In the genomic region with DNA sequence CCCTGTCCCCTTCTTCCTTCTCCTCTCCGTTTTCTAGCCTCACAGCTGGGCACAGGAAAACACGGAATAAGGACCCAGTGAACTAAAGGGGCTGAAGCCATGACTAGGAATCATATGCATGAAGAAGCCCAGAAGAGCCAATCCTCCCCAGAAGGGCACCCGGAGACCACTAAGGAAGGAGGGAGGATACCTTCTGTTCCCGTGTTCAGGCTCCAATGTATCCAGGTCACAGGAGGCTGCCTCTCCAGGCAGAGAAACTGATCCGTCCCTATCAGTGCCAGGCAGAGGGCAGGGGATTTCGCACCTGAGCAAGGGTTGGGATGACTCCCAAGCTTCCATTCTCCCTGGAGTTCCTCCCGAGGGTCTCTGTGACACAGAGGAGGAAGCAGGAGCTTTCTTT, we compare ENCODE assay signal across 17 cellular contexts.
DNase-seq lines count a peak whose midpoint lies in the region; ATAC-seq and TF ChIP-seq lines count a peak whose summit lies in the region.
"Had no signal": no experiment of that assay in that cellular context is flagged by ENCODE, and none has a peak within 500 bp of the region (broad histone marks: within the 10 kb centered on the region; RNA-seq: fewer than 3 reads in every experiment).

No MANE protein-coding gene starts in this region.

- in situ Hi-C loops in G401 (cut with HindIII; ENCODE audit: low sequenced_read_pairs), result no loop called here

- CTCF ChIA-PET in PC-3 (lab: Charles Lee) (no interaction called here), MCF 10A (lab: Yijun Ruan, JAX) (no interaction called here)

- DNase-seq in NCI-H748 (lab: John Stamatoyannopoulos, UW; ENCODE audit: unreplicated experiment) (peak; percentile 47), NCI-H748 treated with DMSO at 0.1 percent for 48 hours (lab: John Stamatoyannopoulos, UW) (no peak), G401 (ENCODE audit: low spot score) (peak; percentile 77), PC-3 (no peak), nephron progenitor cell (no peak), NCI-H2081 (lab: John Stamatoyannopoulos, UW) (no peak), MCF 10A (ENCODE audit: unreplicated experiment) (no peak)
- DNase-seq: 8988T; Calu3; CD4-positive, alpha-beta memory T cell; DMS79 treated with DMSO at 0.1 percent for 48 hours; IMR-90 had no signal

- H3K27ac ChIP-seq in PC-3 (ENCODE audit: low read length), result no peak overlapping the region
- H3K27ac ChIP-seq: BLaER1 had no signal

- BruUV-seq in PC-3 (replicated peaks; lab: Mats Ljungman, UMichigan) (no TSS peak), MCF 10A (replicated peaks; lab: Mats Ljungman, UMichigan) (no TSS peak)

- no peak for TF ChIP-seq CTCF in PC-3 (conservative IDR thresholded peaks at IDR 0.05; ENCODE audit: low read depth, low read length)
- TF ChIP-seq CTCF in nephron progenitor cell (IDR thresholded peaks at IDR 0.05), result no peak
- TF ChIP-seq CTCF in MCF 10A (IDR thresholded peaks at IDR 0.05; ENCODE audit: unreplicated experiment), result no peak

- H3K4me1 ChIP-seq in PC-3 (ENCODE audit: insufficient read depth, low read length), result no peaks in the 10 kb centered on the region
- H3K4me1 ChIP-seq: BLaER1 had no signal

- no peak overlapping the region for H3K9ac ChIP-seq in PC-3 (ENCODE audit: low read length)
- H3K9ac ChIP-seq: BLaER1 had no signal

- H3F3A ChIP-seq in PC-3 (ENCODE audit: low read length, unreplicated experiment), result no peaks in the 10 kb centered on the region

- no peak overlapping the region for H3K4me3 ChIP-seq in PC-3 (ENCODE audit: low read length)
- H3K4me3 ChIP-seq: BLaER1, GM12878, HAP-1 had no signal

- H3K36me3 Mint-ChIP-seq in nephron progenitor cell (ENCODE audit: low read depth) (no peaks in the 10 kb centered on the region), MCF 10A (ENCODE audit: insufficient read depth, unreplicated experiment) (no peaks in the 10 kb centered on the region)
- H3K36me3 Mint-ChIP-seq: CD14-positive monocyte; CD4-positive, alpha-beta memory T cell had no signal

- H3K27me3 ChIP-seq in PC-3 (ENCODE audit: low read length), result no peaks in the 10 kb centered on the region
- H3K27me3 ChIP-seq: BLaER1 had no signal

- no peaks in the 10 kb centered on the region for H3K79me2 ChIP-seq in PC-3 (ENCODE audit: low read length)

- no peak overlapping the region for H3K4me2 ChIP-seq in PC-3 (ENCODE audit: low read length)
- H3K4me2 ChIP-seq: BLaER1 had no signal

- H3K27me3 Mint-ChIP-seq in nephron progenitor cell (ENCODE audit: low read depth, poor library complexity) (peaks cover 6% of the 10 kb centered on the region), MCF 10A (ENCODE audit: insufficient read depth, unreplicated experiment) (peaks cover 40% of the 10 kb centered on the region)

- no peaks in the 10 kb centered on the region for H3K9me3 Mint-ChIP-seq in nephron progenitor cell
- no peaks in the 10 kb centered on the region for H3K9me3 Mint-ChIP-seq in MCF 10A (ENCODE audit: unreplicated experiment)
- H3K9me3 Mint-ChIP-seq: CD14-positive monocyte had no signal

- peak overlapping the region; percentile 49 for H3K4me3 Mint-ChIP-seq in nephron progenitor cell
- H3K4me3 Mint-ChIP-seq in MCF 10A (ENCODE audit: unreplicated experiment), result no peak overlapping the region
- H3K4me3 Mint-ChIP-seq: CD4-positive, alpha-beta memory T cell had no signal

- H3K9me3 ChIP-seq in PC-3 (ENCODE audit: low read length), result no peaks in the 10 kb centered on the region
- H3K9me3 ChIP-seq: BLaER1, HAP-1 had no signal

- H3K27ac Mint-ChIP-seq in nephron progenitor cell (peak overlapping the region; percentile 69), MCF 10A (ENCODE audit: low read depth, unreplicated experiment) (no peak overlapping the region)
- H3K27ac Mint-ChIP-seq: CD14-positive monocyte; CD4-positive, alpha-beta memory T cell had no signal

- no peaks in the 10 kb centered on the region for H3K36me3 ChIP-seq in PC-3 (ENCODE audit: low read depth, low read length)
- H3K36me3 ChIP-seq: BLaER1, HAP-1 had no signal

- H3K4me1 Mint-ChIP-seq in nephron progenitor cell, result peaks cover 70% of the 10 kb centered on the region
- no peaks in the 10 kb centered on the region for H3K4me1 Mint-ChIP-seq in MCF 10A (ENCODE audit: insufficient read depth, unreplicated experiment)
- H3K4me1 Mint-ChIP-seq: CD4-positive, alpha-beta memory T cell had no signal

- no peaks in the 10 kb centered on the region for H4K20me1 ChIP-seq in PC-3 (ENCODE audit: low read length)
- H4K20me1 ChIP-seq: BLaER1 had no signal

- POLR2A ChIA-PET in PC-3 (lab: Charles Lee; ENCODE audit: unreplicated experiment), result no interaction called here
- POLR2A ChIA-PET in MCF 10A (lab: Yijun Ruan, JAX), result no interaction called here

- ATAC-seq in PC-3 (no peak), HG03571 (IDR thresholded peaks at IDR 0.05; ENCODE audit: unreplicated experiment) (no peak)
- ATAC-seq: GM12878 had no signal

- H3K9me2 ChIP-seq in PC-3 (replicated peaks; ENCODE audit: low read length), result no peaks in the 10 kb centered on the region

- H2AFZ ChIP-seq in PC-3 (ENCODE audit: low read length), result 0 out of 2 replicates have a peak overlapping the region, but pooled peaks have one; percentile 7

- intact Hi-C loops in PC-3 (cut with micrococcal nuclease), result no loop called here
- intact Hi-C loops in MCF 10A (cut with micrococcal nuclease), result no loop called here

Comparison
In these comparisons a context has a peak if more than half of its experiments do, and no peak if none do; other contexts are left out.
1. DNase-seq: peak in NCI-H748 (single experiment) and G401 (single experiment); none in NCI-H748 treated with DMSO at 0.1 percent for 48 hours (single experiment), PC-3 (single experiment), nephron progenitor cell (single experiment), NCI-H2081 (0 of 2) and MCF 10A (single experiment).